27 cellular contexts compared by ENCODE assay signal in genomic region chr10:3879073-3879472, GRCh38.
A peak's percentile ranks its signal among the peaks of the same experiment; 100 is the strongest.
DNase-seq lines count a peak whose midpoint lies in the region; ATAC-seq and TF ChIP-seq lines count a peak whose summit lies in the region.
"Had no signal": no experiment of that assay in that cellular context is flagged by ENCODE, and none has a peak within 500 bp of the region (broad histone marks: within the 10 kb centered on the region; RNA-seq: fewer than 3 reads in every experiment).

No MANE protein-coding gene starts in this region.

- H3K9me3 ChIP-seq in Panc1 (ENCODE audit: control insufficient read depth, insufficient read depth, low read depth, low read length) (no peaks in the 10 kb centered on the region; the same call in 1 of the 2 replicates), hepatocyte (ENCODE audit: low read depth) (no peaks in the 10 kb centered on the region)
- H3K9me3 ChIP-seq: esophagus muscularis mucosa, HAP-1, right lobe of liver, tibial nerve had no signal

- BruUV-seq in Panc1 (replicated peaks; lab: Mats Ljungman, UMichigan), result no TSS peak

- ATAC-seq in Panc1, result peak; percentile 80
- no peak for ATAC-seq in HG02588 (IDR thresholded peaks at IDR 0.05; ENCODE audit: unreplicated experiment)
- no peak for ATAC-seq in HG03095 (IDR thresholded peaks at IDR 0.05; ENCODE audit: unreplicated experiment)
- ATAC-seq: left ventricle myocardium superior; naive thymus-derived CD8-positive, alpha-beta T cell; Right ventricle myocardium inferior; stimulated activated naive CD8-positive, alpha-beta T cell treated with anti-CD3 and anti-CD28 coated beads, Interleukin-15, Interleukin-2, amounts not matched to agents 100 U/mL and 50 U/mL, for 24 hours had no signal

- no peaks in the 10 kb centered on the region for H4K20me1 ChIP-seq in hepatocyte (ENCODE audit: insufficient read depth, poor library complexity, severe bottlenecking)

- H3K4me1 Mint-ChIP-seq in activated CD4-positive, alpha-beta memory T cell treated with anti-CD3 and anti-CD28 coated beads for 36 hours (ENCODE audit: low read depth), result peaks cover 58% of the 10 kb centered on the region
- H3K4me1 Mint-ChIP-seq in activated CD4-positive, alpha-beta memory T cell treated with anti-CD3 and anti-CD28 coated beads, Interleukin-2, amount 10 ng/mL, durations not matched to agents 7 days and 5 days, result peaks cover 41% of the 10 kb centered on the region

- peak overlapping the region in 1 of 2 experiments; percentile 12; a peak in 1 of 4 replicates for H3K4me3 ChIP-seq in Panc1 (ENCODE audit: low read depth in 2 of 2, low read length in 2 of 2)
- no peak overlapping the region for H3K4me3 ChIP-seq in hepatocyte
- H3K4me3 ChIP-seq: esophagus muscularis mucosa, HAP-1, right lobe of liver, tibial nerve had no signal

- H3K4me3 Mint-ChIP-seq in activated CD4-positive, alpha-beta memory T cell treated with anti-CD3 and anti-CD28 coated beads for 36 hours, result no peak overlapping the region
- H3K4me3 Mint-ChIP-seq in activated CD4-positive, alpha-beta memory T cell treated with anti-CD3 and anti-CD28 coated beads, Interleukin-2, amount 10 ng/mL, durations not matched to agents 7 days and 5 days, result no peak overlapping the region
- H3K4me3 Mint-ChIP-seq: mesothelial cell of epicardium; naive thymus-derived CD8-positive, alpha-beta T cell had no signal

- no peak overlapping the region for H2AFZ ChIP-seq in hepatocyte

- no peak for DNase-seq in activated CD4-positive, alpha-beta memory T cell treated with anti-CD3 and anti-CD28 coated beads for 36 hours
- no peak for DNase-seq in activated CD4-positive, alpha-beta memory T cell treated with anti-CD3 and anti-CD28 coated beads, Interleukin-2, amount 10 ng/mL, durations not matched to agents 7 days and 5 days
- DNase-seq in Panc1 (ENCODE audit: low read depth, low spot score), result no peak
- DNase-seq in hepatocyte (ENCODE audit: low spot score), result no peak
- DNase-seq in hypothalamus (lab: John Stamatoyannopoulos, UW), result no peak
- no peak for DNase-seq in NCI-H446 treated with DMSO at 0.1 percent for 48 hours (lab: John Stamatoyannopoulos, UW)
- DNase-seq: activated CD4-positive, CD25-positive, alpha-beta regulatory T cell treated with anti-CD3 and anti-CD28 coated beads, Interleukin-2, amount 50 U/mL, for 72 hours; activated gamma-delta T cell treated with Interleukin-2 at 50 U/mL for 16 hours; activated T-cell treated with anti-CD3 and anti-CD28 coated beads, Interleukin-2, amount 50 U/mL, for 1 hour; brain microvascular endothelial cell; effector memory CD4-positive, alpha-beta T cell; foreskin melanocyte; Kasumi-1; left ventricle myocardium superior; naive thymus-derived CD8-positive, alpha-beta T cell; NCI-H187; posterior cingulate gyrus; right lobe of liver; stimulated activated naive CD8-positive, alpha-beta T cell treated with anti-CD3 and anti-CD28 coated beads, Interleukin-15, Interleukin-2, amounts not matched to agents 100 U/mL and 50 U/mL, for 24 hours; SW 1271 had no signal

- H3K4me2 ChIP-seq in hepatocyte, result peak overlapping the region; percentile 9

- peaks cover 47% of the 10 kb centered on the region for H3K4me1 ChIP-seq in Panc1 (ENCODE audit: control insufficient read depth, insufficient read depth, low read length)
- H3K4me1 ChIP-seq in hepatocyte (ENCODE audit: insufficient read depth), result no peaks in the 10 kb centered on the region
- H3K4me1 ChIP-seq: HAP-1, right lobe of liver had no signal

- H3K27ac Mint-ChIP-seq in activated CD4-positive, alpha-beta memory T cell treated with anti-CD3 and anti-CD28 coated beads for 36 hours, result peak overlapping the region; percentile 52
- no peak overlapping the region for H3K27ac Mint-ChIP-seq in activated CD4-positive, alpha-beta memory T cell treated with anti-CD3 and anti-CD28 coated beads, Interleukin-2, amount 10 ng/mL, durations not matched to agents 7 days and 5 days
- H3K27ac Mint-ChIP-seq: mesothelial cell of epicardium had no signal

- intact Hi-C loops in activated CD4-positive, alpha-beta memory T cell treated with anti-CD3 and anti-CD28 coated beads for 36 hours (cut with micrococcal nuclease), result loop anchor here (5.0 kb wide), 1 partner anchor 188 kb away; no protein-coding TSS in a partner anchor
- intact Hi-C loops in Panc1 (cut with micrococcal nuclease; ENCODE audit: unreplicated experiment), result no loop called here

- no peaks in the 10 kb centered on the region for H3K79me2 ChIP-seq in hepatocyte

- 69% methylated on average over 8 of the region's 8 CpGs for WGBS in hepatocyte (ENCODE audit: low lambda C conversion rate, missing lambda C conversion rate)

- peaks cover 5% of the 10 kb centered on the region for H3K9me3 Mint-ChIP-seq in activated CD4-positive, alpha-beta memory T cell treated with anti-CD3 and anti-CD28 coated beads for 36 hours
- H3K9me3 Mint-ChIP-seq in activated CD4-positive, alpha-beta memory T cell treated with anti-CD3 and anti-CD28 coated beads, Interleukin-2, amount 10 ng/mL, durations not matched to agents 7 days and 5 days, result peaks cover 4% of the 10 kb centered on the region
- H3K9me3 Mint-ChIP-seq: naive thymus-derived CD8-positive, alpha-beta T cell had no signal

- H3K9me2 ChIP-seq in hepatocyte (replicated peaks; ENCODE audit: insufficient read depth), result no peaks in the 10 kb centered on the region

- H3K27me3 ChIP-seq in Panc1 (ENCODE audit: control insufficient read depth, insufficient read depth, low read length) (no peaks in the 10 kb centered on the region), hepatocyte (no peaks in the 10 kb centered on the region)
- H3K27me3 ChIP-seq: brain microvascular endothelial cell, esophagus muscularis mucosa, right lobe of liver, tibial nerve had no signal

- TF ChIP-seq CTCF in Panc1 (IDR thresholded peaks at IDR 0.05), result no peak
- no peak for TF ChIP-seq CTCF in hepatocyte (IDR thresholded peaks at IDR 0.05; ENCODE audit: poor library complexity)

- H3K36me3 Mint-ChIP-seq in activated CD4-positive, alpha-beta memory T cell treated with anti-CD3 and anti-CD28 coated beads for 36 hours, result no peaks in the 10 kb centered on the region
- H3K36me3 Mint-ChIP-seq in activated CD4-positive, alpha-beta memory T cell treated with anti-CD3 and anti-CD28 coated beads, Interleukin-2, amount 10 ng/mL, durations not matched to agents 7 days and 5 days (ENCODE audit: low read depth), result peaks cover 9% of the 10 kb centered on the region
- H3K36me3 Mint-ChIP-seq: mesothelial cell of epicardium; naive thymus-derived CD8-positive, alpha-beta T cell had no signal

- H3K36me3 ChIP-seq in Panc1 (ENCODE audit: control insufficient read depth, insufficient read depth, low read length) (no peaks in the 10 kb centered on the region), hepatocyte (replicated peaks; ENCODE audit: insufficient read depth, low read depth) (no peaks in the 10 kb centered on the region)
- H3K36me3 ChIP-seq: brain microvascular endothelial cell, esophagus muscularis mucosa, HAP-1, right lobe of liver, tibial nerve had no signal

- in situ Hi-C loops in Panc1 (cut with HindIII; ENCODE audit: low pct_unique_long_range_greater_than_20kb, low sequenced_read_pairs), result no loop called here

- H3K27me3 Mint-ChIP-seq in activated CD4-positive, alpha-beta memory T cell treated with anti-CD3 and anti-CD28 coated beads for 36 hours, result no peaks in the 10 kb centered on the region
- H3K27me3 Mint-ChIP-seq in activated CD4-positive, alpha-beta memory T cell treated with anti-CD3 and anti-CD28 coated beads, Interleukin-2, amount 10 ng/mL, durations not matched to agents 7 days and 5 days, result no peaks in the 10 kb centered on the region

- POLR2A ChIA-PET in activated CD4-positive, alpha-beta memory T cell treated with anti-CD3 and anti-CD28 coated beads for 36 hours (lab: Charles Lee), result no interaction called here
- POLR2A ChIA-PET in activated CD4-positive, alpha-beta memory T cell treated with anti-CD3 and anti-CD28 coated beads, Interleukin-2, amount 10 ng/mL, durations not matched to agents 7 days and 5 days (lab: Charles Lee), result interaction anchor here (1.0 kb wide), 1 partner anchor 93 kb away, joined by 4 read pairs; no protein-coding TSS in a partner anchor
- POLR2A ChIA-PET in Panc1 (lab: Charles Lee), result interaction anchor here (0.6 to 1.2 kb wide), 3 partner anchors 13 to 32 kb away, joined by 3 to 6 read pairs (median 3); no protein-coding TSS in a partner anchor

- CTCF ChIA-PET in activated CD4-positive, alpha-beta memory T cell treated with anti-CD3 and anti-CD28 coated beads for 36 hours (lab: Charles Lee), result no interaction called here
- CTCF ChIA-PET in activated CD4-positive, alpha-beta memory T cell treated with anti-CD3 and anti-CD28 coated beads, Interleukin-2, amount 10 ng/mL, durations not matched to agents 7 days and 5 days (lab: Charles Lee), result no interaction called here
- CTCF ChIA-PET in Panc1 (lab: Charles Lee), result no interaction called here

- H3K27ac ChIP-seq in Panc1 (ENCODE audit: low read length) (peak overlapping the region; percentile 100), hepatocyte (no peak overlapping the region)
- H3K27ac ChIP-seq: brain microvascular endothelial cell, esophagus muscularis mucosa, right lobe of liver, tibial nerve had no signal
